23 cellular contexts compared by ENCODE assay signal in the genomic region with DNA sequence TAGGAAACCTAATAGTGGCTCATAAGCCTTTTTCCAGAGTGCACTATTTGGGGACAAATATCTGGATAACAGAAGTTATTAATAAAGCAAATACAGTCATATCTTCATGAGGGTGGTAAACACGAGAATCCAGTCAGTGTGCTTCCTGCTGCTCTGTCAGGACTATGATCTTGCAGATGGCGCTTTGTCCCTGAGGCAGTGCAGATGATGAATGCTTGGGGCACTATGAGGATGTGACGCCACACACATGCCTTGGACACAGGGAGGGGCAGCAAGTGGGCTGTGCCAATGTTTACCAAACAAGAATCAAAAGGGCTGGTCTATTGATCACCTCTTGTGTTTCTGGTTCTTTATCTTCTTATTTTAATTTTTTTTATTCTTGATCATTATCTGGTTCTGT.
"Had no signal": no experiment of that assay in that cellular context is flagged by ENCODE, and none has a peak within 500 bp of the region (broad histone marks: within the 10 kb centered on the region; RNA-seq: fewer than 3 reads in every experiment).

No MANE protein-coding gene starts in this region.

- H3K4me1 ChIP-seq: left ventricle myocardium inferior, parathyroid adenoma, psoas muscle, right lobe of liver, tibial nerve, upper lobe of left lung, vagina had no signal

- ATAC-seq: naive thymus-derived CD4-positive, alpha-beta T cell; natural killer cell treated with Interleukin-12 subunit alpha and Interleukin-12 subunit beta and Interleukin-15 and Interleukin-18, amount 100 ng/mL, for 72 hours; psoas muscle; right lobe of liver; stimulated activated memory B cell treated with anti-CD40 and anti-IgM and Interleukin-4, amounts not matched to agents 10 μg/mL and 1 μg/mL and 100 μg/mL, for 72 hours; stimulated activated naive CD8-positive, alpha-beta T cell treated with anti-CD3 and anti-CD28 coated beads, Interleukin-15, amount 100 ng/mL, for 72 hours had no signal

- H3K27ac ChIP-seq: hepatocyte, left ventricle myocardium inferior, parathyroid adenoma, psoas muscle, right lobe of liver, tibial nerve, upper lobe of left lung, vagina had no signal

- H3K9me3 ChIP-seq: left ventricle myocardium inferior, psoas muscle, right lobe of liver, tibial nerve, upper lobe of left lung, vagina had no signal

- H3K4me3 ChIP-seq: hepatocyte, left ventricle myocardium inferior, lung, psoas muscle, right lobe of liver, smooth muscle cell, tibial nerve, upper lobe of left lung, vagina had no signal

- H2AFZ ChIP-seq: hepatocyte, parathyroid adenoma had no signal

- DNase-seq: islet precursor cell; left ventricle myocardium inferior; mesendoderm; naive thymus-derived CD4-positive, alpha-beta T cell; nucleus accumbens; psoas muscle; right lobe of liver; stimulated activated CD4-positive, alpha-beta T cell treated with anti-CD3 and anti-CD28 coated beads, Interleukin-1b, Interleukin-23, amount 100 ng/mL, for 48 hours; stimulated activated CD4-positive, alpha-beta T cell treated with anti-CD3 and anti-CD28 coated beads, Interleukin-2, amount 100 ng/mL, for 48 hours; stimulated activated CD4-positive, alpha-beta T cell treated with anti-CD3 and anti-CD28 coated beads, Interleukin-4, amount 100 ng/mL, for 4 hours; stimulated activated CD8-positive, alpha-beta memory T cell treated with anti-CD3 and anti-CD28 coated beads, Interleukin-4, amount 100 ng/mL, for 48 hours; stimulated activated naive CD4-positive, alpha-beta T cell treated with Interleukin-2 at 50 U/mL for 16 hours; stimulated activated naive CD8-positive, alpha-beta T cell treated with anti-CD3 and anti-CD28 coated beads, Interleukin-15, amount 100 ng/mL, for 72 hours; substantia nigra; upper lobe of left lung had no signal

- H3K79me2 ChIP-seq: hepatocyte, parathyroid adenoma had no signal

- H3K27me3 ChIP-seq: hepatocyte, right lobe of liver, tibial nerve, upper lobe of left lung, vagina had no signal

- H3K4me2 ChIP-seq: hepatocyte, smooth muscle cell had no signal

- H3K9ac ChIP-seq: parathyroid adenoma had no signal

- H3K36me3 ChIP-seq: left ventricle myocardium inferior, right lobe of liver, tibial nerve, upper lobe of left lung, vagina had no signal
